Comparison of ENCODE assay signal across 8 cellular contexts in the genomic region with DNA sequence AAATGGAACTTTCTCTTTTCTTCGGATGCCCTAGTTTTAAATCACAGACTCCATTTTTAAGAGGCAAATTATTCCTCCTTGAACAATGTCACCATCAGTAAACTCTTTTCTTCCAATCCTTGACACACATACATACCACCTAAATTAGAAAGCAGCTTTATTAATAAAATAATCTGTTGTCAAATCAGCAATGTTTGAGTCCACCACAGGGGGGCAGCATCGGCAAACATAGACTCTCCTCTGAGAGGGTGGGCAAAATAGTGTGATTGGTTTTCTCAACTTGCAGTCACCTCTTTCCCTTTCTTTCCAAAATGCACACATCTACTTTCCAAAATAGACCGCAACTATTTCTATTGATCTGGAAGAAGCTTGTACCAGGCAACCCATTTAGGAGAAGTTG.
DNase-seq lines count a peak whose midpoint lies in the region; ATAC-seq, FAIRE-seq and TF ChIP-seq lines count a peak whose summit lies in the region.

No MANE protein-coding gene starts in this region.

- H3K27me3 ChIP-seq in PC-9 (ENCODE audit: insufficient read depth, low read depth) = no peaks in the 10 kb centered on the region
- H3K27me3 ChIP-seq in astrocyte (ENCODE audit: insufficient read depth, low read length) = no peaks in the 10 kb centered on the region
- no peaks in the 10 kb centered on the region for H3K27me3 ChIP-seq in vagina

- H4K20me1 ChIP-seq in PC-9 (ENCODE audit: insufficient read depth) (no peaks in the 10 kb centered on the region), astrocyte (ENCODE audit: insufficient read depth, low read length) (no peaks in the 10 kb centered on the region)

- POLR2A ChIA-PET in PC-9 (lab: Charles Lee; ENCODE audit: unreplicated experiment) = no interaction called here

- no peak overlapping the region for H3K9ac ChIP-seq in astrocyte (ENCODE audit: low read length)

- H3K36me3 ChIP-seq in PC-9 (ENCODE audit: low read depth) (no peaks in the 10 kb centered on the region), astrocyte (ENCODE audit: insufficient read depth, low read length) (no peaks in the 10 kb centered on the region), vagina (no peaks in the 10 kb centered on the region)

- H3K4me1 ChIP-seq in PC-9 (replicated peaks; ENCODE audit: insufficient read depth) (no peaks in the 10 kb centered on the region), astrocyte (ENCODE audit: insufficient read depth, low read length) (no peaks in the 10 kb centered on the region), vagina (peaks cover 9% of the 10 kb centered on the region)

- H2AFZ ChIP-seq in PC-9 (no peak overlapping the region), astrocyte (ENCODE audit: low read depth, low read length) (no peak overlapping the region)

- H3F3A ChIP-seq in PC-9 (ENCODE audit: insufficient read depth, low read depth) = no peaks in the 10 kb centered on the region

- H3K9me3 Mint-ChIP-seq in astrocyte (ENCODE audit: unreplicated experiment) (no peaks in the 10 kb centered on the region), osteocyte (ENCODE audit: unreplicated experiment) (no peaks in the 10 kb centered on the region)

- no peak overlapping the region for H3K4me3 ChIP-seq in GM12865 (ENCODE audit: low read depth, low read length)
- no peak overlapping the region for H3K4me3 ChIP-seq in PC-9
- H3K4me3 ChIP-seq in astrocyte (ENCODE audit: insufficient read depth, low read depth, low read length) = no peak overlapping the region
- no peak overlapping the region for H3K4me3 ChIP-seq in vagina

- no peaks in the 10 kb centered on the region for H3K36me3 Mint-ChIP-seq in astrocyte (ENCODE audit: low read depth, unreplicated experiment)
- no peaks in the 10 kb centered on the region for H3K36me3 Mint-ChIP-seq in osteocyte (ENCODE audit: unreplicated experiment)

- H3K9me2 ChIP-seq in PC-9 (ENCODE audit: insufficient read depth) = no peaks in the 10 kb centered on the region

- no peak overlapping the region for H3K4me2 ChIP-seq in PC-9
- H3K4me2 ChIP-seq in astrocyte (ENCODE audit: low read length) = no peak overlapping the region

- no peak for TF ChIP-seq POLR2A in vagina (IDR thresholded peaks at IDR 0.05)

- H3K9me3 ChIP-seq in PC-9 (ENCODE audit: insufficient read depth, low read depth) = no peaks in the 10 kb centered on the region
- no peaks in the 10 kb centered on the region for H3K9me3 ChIP-seq in astrocyte (ENCODE audit: insufficient read depth, low read depth, low read length)
- H3K9me3 ChIP-seq in vagina = no peaks in the 10 kb centered on the region

- H3K4me1 Mint-ChIP-seq in astrocyte (ENCODE audit: low read depth, unreplicated experiment) (peaks cover 6% of the 10 kb centered on the region), osteocyte (ENCODE audit: unreplicated experiment) (no peaks in the 10 kb centered on the region)

- intact Hi-C loops in PC-9 (cut with micrococcal nuclease; ENCODE audit: unreplicated experiment) (loop anchor here (5.0 kb wide), 1 partner anchor 205 kb away; no protein-coding TSS in a partner anchor), vagina (cut with DNase I) (no loop called here)

- H3K27ac ChIP-seq in PC-9 (no peak overlapping the region), astrocyte (ENCODE audit: low read depth, low read length) (no peak overlapping the region), vagina (no peak overlapping the region)

- H3K79me2 ChIP-seq in PC-9 (ENCODE audit: low read depth) (no peaks in the 10 kb centered on the region), astrocyte (ENCODE audit: insufficient read depth, low read length) (no peaks in the 10 kb centered on the region)

- H3K27ac Mint-ChIP-seq in astrocyte (ENCODE audit: unreplicated experiment) (no peak overlapping the region), osteocyte (ENCODE audit: unreplicated experiment) (no peak overlapping the region)

- no peak for FAIRE-seq in astrocyte (lab: Jason Lieb, UNC)

- BruUV-seq in PC-9 (replicated peaks; lab: Mats Ljungman, UMichigan) = no TSS peak

- ATAC-seq in GM21529 (IDR thresholded peaks at IDR 0.05; ENCODE audit: unreplicated experiment) (no peak), GM19035 (IDR thresholded peaks at IDR 0.05; ENCODE audit: unreplicated experiment) (no peak)

- TF ChIP-seq CTCF in GM12865 (IDR thresholded peaks at IDR 0.05; ENCODE audit: insufficient read depth, low read depth, low read length, missing control alignments) (peak; percentile 58), PC-9 (conservative IDR thresholded peaks at IDR 0.05) (peak; percentile 63), astrocyte (IDR thresholded peaks at IDR 0.05; ENCODE audit: insufficient read depth, low read depth, low read length) (peak; percentile 37), osteocyte (IDR thresholded peaks at IDR 0.05) (peak; percentile 43), vagina (IDR thresholded peaks at IDR 0.05) (no peak)

- CTCF ChIA-PET in PC-9 (lab: Charles Lee) = no interaction called here

- DNase-seq in GM12865 (ENCODE audit: low read depth) (peak; percentile 29), PC-9 (peak in 1 of 2 experiments; percentile 11), astrocyte (ENCODE audit: low read depth) (no peak), osteocyte (ENCODE audit: extremely low spot score, unreplicated experiment) (no peak), NCI-H1436 (lab: John Stamatoyannopoulos, UW) (no peak), vagina (ENCODE audit: extremely low spot score in 2 of 2) (no peak)

- H3K27me3 Mint-ChIP-seq in astrocyte (ENCODE audit: low read depth, unreplicated experiment) = peaks cover 4% of the 10 kb centered on the region
- H3K27me3 Mint-ChIP-seq in osteocyte (ENCODE audit: unreplicated experiment) = peaks cover 16% of the 10 kb centered on the region

- H3K4me3 Mint-ChIP-seq in astrocyte (ENCODE audit: unreplicated experiment) (no peak overlapping the region), osteocyte (ENCODE audit: unreplicated experiment) (no peak overlapping the region)

Comparison
In these comparisons a context has a peak if more than half of its experiments do, and no peak if none do; other contexts are left out.
1. CTCF ChIP-seq: peak in GM12865 (single experiment), PC-9 (single experiment), astrocyte (single experiment) and osteocyte (single experiment); none in vagina (0 of 3).